Comparison of ENCODE assay signal across 20 cellular contexts in the genomic region with DNA sequence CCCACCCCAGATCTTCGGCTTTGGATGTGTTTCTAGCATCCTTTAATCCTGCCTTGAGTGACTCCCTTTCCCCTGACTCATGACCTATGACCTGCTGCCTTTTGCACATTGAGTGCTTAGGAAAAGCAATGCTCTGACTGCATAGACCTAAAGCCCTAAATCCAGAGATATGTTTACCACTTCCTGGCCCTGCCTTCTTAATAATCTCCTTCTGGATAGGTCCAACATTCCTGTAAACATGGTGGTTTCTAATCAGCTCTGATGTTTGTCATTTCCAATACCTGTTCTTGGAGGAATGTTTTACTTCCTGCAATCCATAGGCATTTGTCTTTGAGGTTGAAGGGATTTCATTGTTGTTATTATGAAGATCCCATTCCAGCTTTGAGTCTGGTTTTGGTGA. TPM values are rescaled to one million over a fixed set of nuclear protein-coding genes. Genes with fewer than 3 reads are reported as not detected.
DNase-seq lines count a peak whose midpoint lies in the region; ATAC-seq and FAIRE-seq lines count a peak whose summit lies in the region.
"Had no signal": no experiment of that assay in that cellular context is flagged by ENCODE, and none has a peak within 500 bp of the region (broad histone marks: within the 10 kb centered on the region; RNA-seq: fewer than 3 reads in every experiment).

No MANE protein-coding gene starts in this region.

- H3K4me1 ChIP-seq in mesodermal cell (ENCODE audit: control insufficient read depth, insufficient read depth, low read length, poor library complexity, severe bottlenecking) = peaks cover 10% of the 10 kb centered on the region
- H3K4me1 ChIP-seq: BLaER1 treated with 17β-estradiol and CSF1 and Interleukin-3, amounts not matched to agents 10 nM and 100 nM had no signal

- H3K4me1 Mint-ChIP-seq in stimulated activated naive CD8-positive, alpha-beta T cell treated with anti-CD3 and anti-CD28 coated beads, Interleukin-15, Interleukin-2, amounts not matched to agents 100 ng/mL and 50 ng/mL, for 24 hours (ENCODE audit: low read depth) = no peaks in the 10 kb centered on the region
- no peaks in the 10 kb centered on the region for H3K4me1 Mint-ChIP-seq in stimulated activated naive CD8-positive, alpha-beta T cell treated with anti-CD3 and anti-CD28 coated beads, Interleukin-15, amount 100 ng/mL, for 72 hours

- no peak for DNase-seq in stimulated activated naive CD8-positive, alpha-beta T cell treated with anti-CD3 and anti-CD28 coated beads, Interleukin-15, amount 100 ng/mL, for 72 hours
- peak; percentile 82 for DNase-seq in amniotic epithelial cell (ENCODE audit: low read depth)
- no peak for DNase-seq in urothelium cell line (ENCODE audit: low spot score)
- no peak for DNase-seq in AML-193 (lab: John Stamatoyannopoulos, UW)
- no peak for DNase-seq in superior temporal gyrus (ENCODE audit: extremely low spot score)
- DNase-seq: 8988T, DMS153, EL, NCI-H1105 treated with DMSO at 0.1 percent for 48 hours, NCI-H187, NCI-H446 treated with DMSO at 0.1 percent for 48 hours, NCI-H774, SHP77 had no signal

- no peak overlapping the region for H3K4me3 ChIP-seq in mesodermal cell (ENCODE audit: extremely low read depth, insufficient read depth, low read length, poor library complexity, severe bottlenecking)
- H3K4me3 ChIP-seq: BLaER1 treated with 17β-estradiol and CSF1 and Interleukin-3, amounts not matched to agents 10 nM and 100 nM had no signal

- no peaks in the 10 kb centered on the region for H3K9me3 ChIP-seq in mesodermal cell (ENCODE audit: control insufficient read depth, low read length)
- H3K9me3 ChIP-seq: BLaER1 treated with 17β-estradiol and CSF1 and Interleukin-3, amounts not matched to agents 10 nM and 100 nM had no signal

- H3K9me3 Mint-ChIP-seq in stimulated activated naive CD8-positive, alpha-beta T cell treated with anti-CD3 and anti-CD28 coated beads, Interleukin-15, Interleukin-2, amounts not matched to agents 100 ng/mL and 50 ng/mL, for 24 hours = no peaks in the 10 kb centered on the region
- H3K9me3 Mint-ChIP-seq in stimulated activated naive CD8-positive, alpha-beta T cell treated with anti-CD3 and anti-CD28 coated beads, Interleukin-15, amount 100 ng/mL, for 72 hours = no peaks in the 10 kb centered on the region

- peak overlapping the region; percentile 36 for H3K27ac ChIP-seq in mesodermal cell (ENCODE audit: low read depth, low read length, severe bottlenecking)
- H3K27ac ChIP-seq: BLaER1 treated with 17β-estradiol and CSF1 and Interleukin-3, amounts not matched to agents 10 nM and 100 nM; KMS-11 had no signal

- no peaks in the 10 kb centered on the region for H3K36me3 Mint-ChIP-seq in stimulated activated naive CD8-positive, alpha-beta T cell treated with anti-CD3 and anti-CD28 coated beads, Interleukin-15, Interleukin-2, amounts not matched to agents 100 ng/mL and 50 ng/mL, for 24 hours (ENCODE audit: low read depth)

- no peak for ATAC-seq in stimulated activated naive CD8-positive, alpha-beta T cell treated with anti-CD3 and anti-CD28 coated beads, Interleukin-15, amount 100 ng/mL, for 72 hours
- ATAC-seq in HG02623 (IDR thresholded peaks at IDR 0.05; ENCODE audit: unreplicated experiment) = no peak
- ATAC-seq: HCT116 had no signal

- H3K36me3 ChIP-seq in mesodermal cell (ENCODE audit: control insufficient read depth, insufficient read depth, low read length) = no peaks in the 10 kb centered on the region
- H3K36me3 ChIP-seq: BLaER1 treated with 17β-estradiol and CSF1 and Interleukin-3, amounts not matched to agents 10 nM and 100 nM had no signal

- H3K27ac Mint-ChIP-seq in stimulated activated naive CD8-positive, alpha-beta T cell treated with anti-CD3 and anti-CD28 coated beads, Interleukin-15, Interleukin-2, amounts not matched to agents 100 ng/mL and 50 ng/mL, for 24 hours = peak overlapping the region; percentile 12
- no peak overlapping the region for H3K27ac Mint-ChIP-seq in stimulated activated naive CD8-positive, alpha-beta T cell treated with anti-CD3 and anti-CD28 coated beads, Interleukin-15, amount 100 ng/mL, for 72 hours

- FAIRE-seq in urothelium cell line (lab: Jason Lieb, UNC) = peak; percentile 27
- FAIRE-seq: RCC 7860 had no signal

- H3K4me3 Mint-ChIP-seq in stimulated activated naive CD8-positive, alpha-beta T cell treated with anti-CD3 and anti-CD28 coated beads, Interleukin-15, Interleukin-2, amounts not matched to agents 100 ng/mL and 50 ng/mL, for 24 hours = no peak overlapping the region
- H3K4me3 Mint-ChIP-seq in stimulated activated naive CD8-positive, alpha-beta T cell treated with anti-CD3 and anti-CD28 coated beads, Interleukin-15, amount 100 ng/mL, for 72 hours = no peak overlapping the region

- 79 to 93% methylated on average over 1 of the region's 1 CpG for WGBS in mesodermal cell (ENCODE audit: insufficient coverage in 2 of 2), 2 experiments

- no peaks in the 10 kb centered on the region for H3K27me3 Mint-ChIP-seq in stimulated activated naive CD8-positive, alpha-beta T cell treated with anti-CD3 and anti-CD28 coated beads, Interleukin-15, Interleukin-2, amounts not matched to agents 100 ng/mL and 50 ng/mL, for 24 hours
- H3K27me3 Mint-ChIP-seq in stimulated activated naive CD8-positive, alpha-beta T cell treated with anti-CD3 and anti-CD28 coated beads, Interleukin-15, amount 100 ng/mL, for 72 hours = no peaks in the 10 kb centered on the region

RNA-seq across cellular contexts. Expression of gene SLC3A1, which starts 2.3 kb away (rescaled TPM):
- not detected for polyA plus RNA-seq in mesodermal cell (2013, experiment 1 of 2)
- polyA plus RNA-seq in mesodermal cell (2013, experiment 2 of 2) = not detected
